In genomic region chr12:69290545-69291277, GRCh38 we compare ENCODE assay signal across 8 cellular contexts. TPM values are rescaled to one million over a fixed set of nuclear protein-coding genes. Genes with fewer than 3 reads are reported as not detected.
DNase-seq lines count a peak whose midpoint lies in the region; ATAC-seq and TF ChIP-seq lines count a peak whose summit lies in the region.

No MANE protein-coding gene starts in this region.

- WGBS in liver, result 20% methylated on average over 9 of the region's 9 CpGs

- no peaks in the 10 kb centered on the region for H3K27me3 ChIP-seq in liver (ENCODE audit: control insufficient read depth in 4 of 4, insufficient read depth in 4 of 4, low read length in 3 of 4)

- H3K9ac ChIP-seq in liver (ENCODE audit: low read depth in 1 of 2, low read length in 2 of 2), result no peak overlapping the region

- peak; percentile 96 to 98 for TF ChIP-seq RAD21 in liver (IDR thresholded peaks at IDR 0.05)

- ATAC-seq in HG03342 (IDR thresholded peaks at IDR 0.05; ENCODE audit: unreplicated experiment), result peak; percentile 99

- DNase-seq in GM19240 (ENCODE audit: insufficient read length, low spot score) (peak; percentile 38), NCI-H446 (lab: John Stamatoyannopoulos, UW) (peak; percentile 42 to 85), cerebellar cortex (ENCODE audit: low spot score) (peak; percentile 72)
- DNase-seq in activated CD4-positive, CD25-positive, alpha-beta regulatory T cell treated with anti-CD3 and anti-CD28 coated beads, Interleukin-2, amount 50 U/mL, for 16 hours (ENCODE audit: low read depth, low spot score), result peak; percentile 53
- peak; percentile 48 to 62 (median 61) for DNase-seq in stimulated activated CD4-positive, alpha-beta T cell treated with anti-CD3 and anti-CD28 coated beads, TNF-alpha, amount 100 ng/mL, for 4 hours (ENCODE audit: low read depth in 3 of 3)

- no peaks in the 10 kb centered on the region for H3K9me3 ChIP-seq in liver (ENCODE audit: control insufficient read depth in 4 of 4, low read length in 3 of 4)

- H3K4me3 ChIP-seq in liver (ENCODE audit: low read depth in 1 of 3, low read length in 3 of 3), result no peak overlapping the region

- TF ChIP-seq CTCF in C4-2B (conservative IDR thresholded peaks at IDR 0.05), result peak; percentile 98
- peak; percentile 96 for TF ChIP-seq CTCF in liver (IDR thresholded peaks at IDR 0.05; ENCODE audit: low read depth, low read length, missing input control)

- H3K36me3 ChIP-seq in liver (ENCODE audit: control insufficient read depth in 4 of 4, insufficient read depth in 3 of 4, low read depth in 1 of 4, low read length in 3 of 4), result no peaks in the 10 kb centered on the region

- H3K4me1 ChIP-seq in liver (ENCODE audit: control insufficient read depth in 4 of 4, insufficient read depth in 4 of 4, low read length in 3 of 4), result peaks cover 0 to 5% (median 3%) of the 10 kb centered on the region in 4 donors

- H3K27ac ChIP-seq in C4-2B (no peak overlapping the region), liver (ENCODE audit: low read depth in 1 of 2, low read length in 2 of 2) (no peak overlapping the region)

TF ChIP-seq in liver, 16 proteins besides CTCF, POLR2A, EP300 and RAD21:
- TF ChIP-seq FOXA1 (IDR thresholded peaks at IDR 0.05) (no peak), HNF4A (conservative IDR thresholded peaks at IDR 0.05) (peak in 1 of 2 donors; percentile 13), YY1 (IDR thresholded peaks at IDR 0.05) (no peak), NR2F2 (IDR thresholded peaks at IDR 0.05) (no peak), HNF4G (IDR thresholded peaks at IDR 0.05) (no peak), RXRA (IDR thresholded peaks at IDR 0.05) (peak in 1 of 2 donors; percentile 9), EGR1 (IDR thresholded peaks at IDR 0.05; ENCODE audit: low read depth in 2 of 2) (no peak)

RNA-seq across cellular contexts. Expression of gene CPSF6, which starts 51.3 kb away (rescaled TPM):
- total RNA-seq in liver, result 10 to 100 TPM; 19.2 to 21.1 TPM
- 10 to 100 TPM; 10.8 to 15.6 TPM for polyA plus RNA-seq in liver

RNA-seq across cellular contexts. Expression of gene LYZ, which starts 57.5 kb away (rescaled TPM):
- total RNA-seq in liver, result 100 to 1,000 TPM in 1 of 2 donors, 10 to 100 TPM in 1; 24.7 to 141 TPM
- 10 to 100 TPM; 11.5 to 42.3 TPM for polyA plus RNA-seq in liver
